Comparison of ENCODE assay signal across 22 cellular contexts in the genomic region with DNA sequence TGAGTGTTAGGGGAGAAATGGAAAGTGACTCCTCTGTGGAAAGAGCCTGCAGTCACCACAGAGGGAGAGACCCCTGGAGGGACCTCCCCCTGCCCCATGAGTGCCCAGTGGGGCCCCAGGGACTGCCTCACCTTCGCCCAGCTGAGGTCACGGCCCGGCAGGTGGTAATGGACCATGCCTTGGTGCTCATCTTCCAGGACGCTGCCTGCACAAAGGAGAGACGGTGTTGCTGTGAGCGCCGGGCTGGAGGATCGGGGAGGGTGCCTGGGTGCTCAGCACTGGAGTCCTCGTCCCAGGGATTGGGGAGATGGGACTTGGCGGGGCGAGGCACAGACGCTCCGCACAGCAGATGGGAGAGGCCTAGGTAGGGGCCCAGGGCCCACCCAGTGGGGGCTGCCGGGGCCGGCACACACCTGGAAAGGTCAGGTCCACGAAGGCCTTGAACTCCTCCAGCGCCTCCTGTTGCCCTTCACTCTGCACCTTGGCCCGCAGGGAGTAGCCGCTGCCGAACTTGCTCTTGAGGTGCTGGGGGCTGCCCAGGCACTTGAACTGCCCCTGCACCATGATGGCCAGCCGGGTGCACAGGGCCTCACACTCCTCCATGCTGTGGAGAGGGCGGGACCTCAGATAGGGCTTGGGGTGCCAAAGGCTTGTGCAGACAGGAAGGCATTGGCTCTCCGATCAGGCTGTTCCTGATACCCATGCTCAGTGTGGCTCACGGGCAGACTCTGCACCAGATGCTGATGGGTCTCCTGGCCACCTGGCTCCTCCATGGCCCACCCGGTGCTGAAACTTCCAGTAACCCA.
"Had no signal": no experiment of that assay in that cellular context is flagged by ENCODE, and none has a peak within 500 bp of the region (broad histone marks: within the 10 kb centered on the region; RNA-seq: fewer than 3 reads in every experiment).

No MANE protein-coding gene starts in this region.

- H3K36me3 ChIP-seq: Peyer's patch had no signal

- H3K9ac ChIP-seq: KMS-11 had no signal

- H3K4me1 ChIP-seq: Peyer's patch had no signal

- H3K27me3 ChIP-seq: Peyer's patch had no signal

- H3K9me3 ChIP-seq: Peyer's patch had no signal

- DNase-seq: activated CD4-positive, alpha-beta memory T cell treated with anti-CD3 and anti-CD28 coated beads for 36 hours; activated CD4-positive, alpha-beta T cell treated with anti-CD3 and anti-CD28 coated beads, Interleukin-2, amount 10 ng/mL, durations not matched to agents 7 days and 5 days; activated CD4-positive, CD25-positive, alpha-beta regulatory T cell; activated CD8-positive, alpha-beta memory T cell treated with anti-CD3 and anti-CD28 coated beads for 24 hours; activated effector memory CD4-positive, alpha-beta T cell treated with anti-CD3 and anti-CD28 coated beads, Interleukin-2, amount 50 U/mL, for 16 hours; activated naive CD4-positive, alpha-beta T cell treated with Interleukin-2 at 50 U/mL for 16 hours; activated naive CD8-positive, alpha-beta T cell treated with anti-CD3 and anti-CD28 coated beads, Interleukin-2, amount 50 U/mL, for 24 hours; activated T-cell treated with anti-CD3 and anti-CD28 coated beads, Interleukin-2, amount 50 U/mL, for 4 hours; amniotic stem cell; NCI-H1092; NCI-H1436; NCI-H1694 treated with DMSO at 0.1 percent for 48 hours; NCI-H2029 treated with DMSO at 0.1 percent for 48 hours; NCI-H345; NCI-H510A; NCI-H526 treated with DMSO at 0.1 percent for 48 hours; NK-92 treated with Interleukin-12 subunit alpha and Interleukin-12 subunit beta, amount 100 ng/mL, for 24 hours; Peyer's patch; SHP77 treated with DMSO at 0.1 percent for 48 hours had no signal

- ATAC-seq: activated naive CD4-positive, alpha-beta T cell treated with anti-CD3 and anti-CD28 coated beads, Interleukin-2, amount 50 U/mL, for 72 hours; activated naive CD8-positive, alpha-beta T cell treated with anti-CD3 and anti-CD28 coated beads, Interleukin-2, amount 50 U/mL, for 24 hours; activated T-cell treated with anti-CD3 and anti-CD28 coated beads, Interleukin-2, amount 50 U/mL, for 4 hours had no signal

- H3K4me3 ChIP-seq: Peyer's patch had no signal

- H3K4me2 ChIP-seq: KMS-11 had no signal

- H3K27ac ChIP-seq: KMS-11, Peyer's patch, RWPE1 had no signal
